ENCODE assay signal across 22 cellular contexts in the genomic region with DNA sequence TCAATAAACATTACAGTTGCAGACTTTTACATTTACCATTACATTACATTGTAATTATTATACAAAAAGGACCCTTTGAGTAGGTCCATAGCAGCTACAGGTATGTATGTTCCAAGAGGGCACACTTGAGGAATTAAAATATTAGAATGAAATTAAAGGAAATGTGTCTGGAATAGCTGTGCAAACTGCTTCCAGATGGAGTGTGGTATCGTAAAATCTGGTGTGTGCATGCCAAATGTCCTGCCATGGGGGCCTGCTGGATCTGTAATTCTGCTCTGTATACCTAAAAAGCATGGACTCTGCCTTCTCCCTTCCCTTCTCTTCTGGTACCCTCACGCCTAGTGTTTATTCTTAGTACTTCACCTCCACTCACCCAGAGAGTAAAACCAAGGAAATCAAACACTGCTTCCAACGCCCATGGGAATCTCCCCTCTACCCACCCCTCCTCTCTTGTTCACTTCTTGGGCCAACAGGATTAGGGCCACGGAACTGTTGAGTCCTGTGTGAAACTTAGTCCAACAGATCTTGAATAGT. TPM values are rescaled to one million over a fixed set of nuclear protein-coding genes. Genes with fewer than 3 reads are reported as not detected.
DNase-seq lines count a peak whose midpoint lies in the region; ATAC-seq and TF ChIP-seq lines count a peak whose summit lies in the region.
"Had no signal": no experiment of that assay in that cellular context is flagged by ENCODE, and none has a peak within 500 bp of the region (broad histone marks: within the 10 kb centered on the region; RNA-seq: fewer than 3 reads in every experiment).

No MANE protein-coding gene starts in this region.

- no peaks in the 10 kb centered on the region for H3K27me3 Mint-ChIP-seq in activated T-cell treated with anti-CD3 and anti-CD28 coated beads, Interleukin-2, amount 50 U/mL, for 24 hours
- H3K27me3 Mint-ChIP-seq in activated T-cell treated with anti-CD3 and anti-CD28 coated beads, Interleukin-2, amount 50 U/mL, for 4 hours (ENCODE audit: low read depth) = no peaks in the 10 kb centered on the region
- H3K27me3 Mint-ChIP-seq in T-cell = no peaks in the 10 kb centered on the region
- no peaks in the 10 kb centered on the region for H3K27me3 Mint-ChIP-seq in stimulated activated naive B cell treated with anti-CD40 and anti-IgM and Interleukin-4, amounts not matched to agents 10 μg/mL and 1 μg/mL and 100 μg/mL, for 72 hours
- H3K27me3 Mint-ChIP-seq in activated CD8-positive, alpha-beta memory T cell treated with anti-CD3 and anti-CD28 coated beads, Interleukin-2, amount 10 ng/mL, durations not matched to agents 7 days and 5 days = no peaks in the 10 kb centered on the region
- no peaks in the 10 kb centered on the region for H3K27me3 Mint-ChIP-seq in mesothelial cell of epicardium (ENCODE audit: low read depth)
- H3K27me3 Mint-ChIP-seq: activated B cell treated with CpG ODN at 0.5 μM for 24 hours had no signal

- no peak for ATAC-seq in activated T-cell treated with anti-CD3 and anti-CD28 coated beads, Interleukin-2, amount 50 U/mL, for 4 hours
- ATAC-seq in T-cell (replicated peaks in 1 of 4) = no peak
- ATAC-seq in stimulated activated naive B cell treated with anti-CD40 and anti-IgM and Interleukin-4, amounts not matched to agents 10 μg/mL and 1 μg/mL and 100 μg/mL, for 72 hours (replicated peaks) = no peak
- ATAC-seq in activated CD8-positive, alpha-beta memory T cell treated with anti-CD3 and anti-CD28 coated beads, Interleukin-2, amount 10 ng/mL, durations not matched to agents 7 days and 5 days = no peak
- ATAC-seq: left lobe of liver had no signal

- no peak for TF ChIP-seq POLR2A in tibial nerve (IDR thresholded peaks at IDR 0.05)

- H3K4me3 ChIP-seq in tibial nerve = no peak overlapping the region
- H3K4me3 ChIP-seq: adrenal gland, thoracic aorta had no signal

- CTCF ChIA-PET in T-cell (lab: Charles Lee) = interaction anchor here in 1 of 2 donors (3.8 kb wide), 1 partner anchor 175 kb away, joined by 14 read pairs; no protein-coding TSS in a partner anchor
- CTCF ChIA-PET in activated CD8-positive, alpha-beta memory T cell treated with anti-CD3 and anti-CD28 coated beads, Interleukin-2, amount 10 ng/mL, durations not matched to agents 7 days and 5 days (lab: Charles Lee) = no interaction called here

- no peak for DNase-seq in activated T-cell treated with anti-CD3 and anti-CD28 coated beads, Interleukin-2, amount 50 U/mL, for 24 hours
- DNase-seq in activated T-cell treated with anti-CD3 and anti-CD28 coated beads, Interleukin-2, amount 50 U/mL, for 4 hours = no peak
- DNase-seq in T-cell (no peak), caudate nucleus (lab: John Stamatoyannopoulos, UW) (no peak), tibial nerve (ENCODE audit: low spot score in 2 of 2) (no peak), mesothelial cell of epicardium (ENCODE audit: low spot score in 2 of 2, unreplicated experiment in 2 of 2) (no peak)
- no peak for DNase-seq in stimulated activated naive B cell treated with anti-CD40 and anti-IgM and Interleukin-4, amounts not matched to agents 10 μg/mL and 1 μg/mL and 100 μg/mL, for 72 hours
- no peak for DNase-seq in activated CD8-positive, alpha-beta memory T cell treated with anti-CD3 and anti-CD28 coated beads, Interleukin-2, amount 10 ng/mL, durations not matched to agents 7 days and 5 days
- DNase-seq: activated B cell treated with CpG ODN at 0.5 μM for 24 hours, adrenal gland, GOT3, Kasumi-1, NCI-H1048, NCI-H187, NCI-H526 treated with DMSO at 0.1 percent for 48 hours, T1000 had no signal

- H3K4me3 Mint-ChIP-seq in activated T-cell treated with anti-CD3 and anti-CD28 coated beads, Interleukin-2, amount 50 U/mL, for 24 hours = no peak overlapping the region
- H3K4me3 Mint-ChIP-seq in activated T-cell treated with anti-CD3 and anti-CD28 coated beads, Interleukin-2, amount 50 U/mL, for 4 hours = no peak overlapping the region
- no peak overlapping the region for H3K4me3 Mint-ChIP-seq in T-cell
- H3K4me3 Mint-ChIP-seq in stimulated activated naive B cell treated with anti-CD40 and anti-IgM and Interleukin-4, amounts not matched to agents 10 μg/mL and 1 μg/mL and 100 μg/mL, for 72 hours = no peak overlapping the region
- H3K4me3 Mint-ChIP-seq in activated CD8-positive, alpha-beta memory T cell treated with anti-CD3 and anti-CD28 coated beads, Interleukin-2, amount 10 ng/mL, durations not matched to agents 7 days and 5 days = no peak overlapping the region
- H3K4me3 Mint-ChIP-seq in mesothelial cell of epicardium = no peak overlapping the region
- H3K4me3 Mint-ChIP-seq: activated B cell treated with CpG ODN at 0.5 μM for 24 hours had no signal

- peaks cover 98% of the 10 kb centered on the region for H3K36me3 Mint-ChIP-seq in activated T-cell treated with anti-CD3 and anti-CD28 coated beads, Interleukin-2, amount 50 U/mL, for 24 hours (ENCODE audit: low read depth)
- peaks cover 44% of the 10 kb centered on the region for H3K36me3 Mint-ChIP-seq in activated T-cell treated with anti-CD3 and anti-CD28 coated beads, Interleukin-2, amount 50 U/mL, for 4 hours (ENCODE audit: insufficient read depth)
- H3K36me3 Mint-ChIP-seq in T-cell (peaks cover 62% of the 10 kb centered on the region), mesothelial cell of epicardium (peaks cover 46% of the 10 kb centered on the region)
- peaks cover 35 to 67% of the 10 kb centered on the region in 2 donors for H3K36me3 Mint-ChIP-seq in stimulated activated naive B cell treated with anti-CD40 and anti-IgM and Interleukin-4, amounts not matched to agents 10 μg/mL and 1 μg/mL and 100 μg/mL, for 72 hours
- peaks cover 36% of the 10 kb centered on the region for H3K36me3 Mint-ChIP-seq in activated CD8-positive, alpha-beta memory T cell treated with anti-CD3 and anti-CD28 coated beads, Interleukin-2, amount 10 ng/mL, durations not matched to agents 7 days and 5 days

- no peaks in the 10 kb centered on the region for H3K27me3 ChIP-seq in tibial nerve
- H3K27me3 ChIP-seq: adrenal gland had no signal

- POLR2A ChIA-PET in T-cell (lab: Charles Lee) = no interaction called here

- no peaks in the 10 kb centered on the region for H3K9me3 Mint-ChIP-seq in activated T-cell treated with anti-CD3 and anti-CD28 coated beads, Interleukin-2, amount 50 U/mL, for 24 hours
- no peaks in the 10 kb centered on the region for H3K9me3 Mint-ChIP-seq in activated T-cell treated with anti-CD3 and anti-CD28 coated beads, Interleukin-2, amount 50 U/mL, for 4 hours
- no peaks in the 10 kb centered on the region for H3K9me3 Mint-ChIP-seq in T-cell
- no peaks in the 10 kb centered on the region for H3K9me3 Mint-ChIP-seq in stimulated activated naive B cell treated with anti-CD40 and anti-IgM and Interleukin-4, amounts not matched to agents 10 μg/mL and 1 μg/mL and 100 μg/mL, for 72 hours
- no peaks in the 10 kb centered on the region for H3K9me3 Mint-ChIP-seq in activated CD8-positive, alpha-beta memory T cell treated with anti-CD3 and anti-CD28 coated beads, Interleukin-2, amount 10 ng/mL, durations not matched to agents 7 days and 5 days (ENCODE audit: low read depth)
- no peaks in the 10 kb centered on the region for H3K9me3 Mint-ChIP-seq in mesothelial cell of epicardium
- H3K9me3 Mint-ChIP-seq: activated B cell treated with CpG ODN at 0.5 μM for 24 hours had no signal

- H3K36me3 ChIP-seq in tibial nerve = peaks cover 4 to 72% (median 36%) of the 10 kb centered on the region in 3 donors

- TF ChIP-seq CTCF in tibial nerve (IDR thresholded peaks at IDR 0.05) (no peak), mesothelial cell of epicardium (IDR thresholded peaks at IDR 0.05; ENCODE audit: unreplicated experiment) (no peak)

- no peak for TF ChIP-seq EP300 in tibial nerve (IDR thresholded peaks at IDR 0.05)

- peaks cover 0 to 10% (median 3%) of the 10 kb centered on the region in 4 donors for H3K4me1 ChIP-seq in tibial nerve

- peak overlapping the region; percentile 14 for H3K27ac ChIP-seq in caudate nucleus (ENCODE audit: low read depth, low read length)
- H3K27ac ChIP-seq in tibial nerve = no peak overlapping the region
- H3K27ac ChIP-seq: adrenal gland, thoracic aorta had no signal

- no peaks in the 10 kb centered on the region for H3K9me3 ChIP-seq in tibial nerve
- H3K9me3 ChIP-seq: adrenal gland, thoracic aorta had no signal

- H3K27ac Mint-ChIP-seq in activated T-cell treated with anti-CD3 and anti-CD28 coated beads, Interleukin-2, amount 50 U/mL, for 24 hours = peak overlapping the region; percentile 38
- H3K27ac Mint-ChIP-seq in T-cell (peak overlapping the region; percentile 74 to 77), mesothelial cell of epicardium (no peak overlapping the region)
- peak overlapping the region; percentile 87 for H3K27ac Mint-ChIP-seq in stimulated activated naive B cell treated with anti-CD40 and anti-IgM and Interleukin-4, amounts not matched to agents 10 μg/mL and 1 μg/mL and 100 μg/mL, for 72 hours
- no peak overlapping the region for H3K27ac Mint-ChIP-seq in activated CD8-positive, alpha-beta memory T cell treated with anti-CD3 and anti-CD28 coated beads, Interleukin-2, amount 10 ng/mL, durations not matched to agents 7 days and 5 days
- H3K27ac Mint-ChIP-seq: activated B cell treated with CpG ODN at 0.5 μM for 24 hours had no signal

- peaks cover 12% of the 10 kb centered on the region for H3K4me1 Mint-ChIP-seq in activated T-cell treated with anti-CD3 and anti-CD28 coated beads, Interleukin-2, amount 50 U/mL, for 24 hours (ENCODE audit: low read depth)
- H3K4me1 Mint-ChIP-seq in activated T-cell treated with anti-CD3 and anti-CD28 coated beads, Interleukin-2, amount 50 U/mL, for 4 hours (ENCODE audit: low read depth) = peaks cover 8% of the 10 kb centered on the region
- H3K4me1 Mint-ChIP-seq in T-cell (peaks cover 0 to 22% (median 17%) of the 10 kb centered on the region in 3 donors), mesothelial cell of epicardium (no peaks in the 10 kb centered on the region)
- peaks cover 16 to 23% of the 10 kb centered on the region in 2 donors for H3K4me1 Mint-ChIP-seq in stimulated activated naive B cell treated with anti-CD40 and anti-IgM and Interleukin-4, amounts not matched to agents 10 μg/mL and 1 μg/mL and 100 μg/mL, for 72 hours
- H3K4me1 Mint-ChIP-seq in activated CD8-positive, alpha-beta memory T cell treated with anti-CD3 and anti-CD28 coated beads, Interleukin-2, amount 10 ng/mL, durations not matched to agents 7 days and 5 days = peaks cover 23% of the 10 kb centered on the region

- WGBS in tibial nerve, 2 donors = 70 to 73% methylated on average over 4 of the region's 4 CpGs

RNA-seq across cellular contexts. Expression of gene STH, which starts 38.7 kb away (rescaled TPM):
- not detected for total RNA-seq in activated T-cell treated with anti-CD3 and anti-CD28 coated beads, Interleukin-2, amount 50 U/mL, for 4 hours
- not detected for total RNA-seq in T-cell
- not detected for total RNA-seq in activated CD8-positive, alpha-beta memory T cell treated with anti-CD3 and anti-CD28 coated beads, Interleukin-2, amount 10 ng/mL, durations not matched to agents 7 days and 5 days
- total RNA-seq in tibial nerve = not detected
- total RNA-seq in mesothelial cell of epicardium = not detected in 3 replicates
- total RNA-seq: A172, activated B cell treated with CpG ODN at 0.5 μM for 24 hours, adrenal gland, G401, left lobe of liver, mononuclear cell, posterior vena cava, thoracic aorta had no signal

Comparison
In these comparisons a context has a peak if more than half of its experiments do, and no peak if none do; other contexts are left out.
1. H3K27ac Mint-ChIP-seq: peak in activated T-cell treated with anti-CD3 and anti-CD28 coated beads, Interleukin-2, amount 50 U/mL, for 24 hours (single experiment), T-cell (2 of 2) and stimulated activated naive B cell treated with anti-CD40 and anti-IgM and Interleukin-4, amounts not matched to agents 10 μg/mL and 1 μg/mL and 100 μg/mL, for 72 hours (single experiment); none in activated CD8-positive, alpha-beta memory T cell treated with anti-CD3 and anti-CD28 coated beads, Interleukin-2, amount 10 ng/mL, durations not matched to agents 7 days and 5 days (single experiment) and mesothelial cell of epicardium (single experiment).